In the genomic region with DNA sequence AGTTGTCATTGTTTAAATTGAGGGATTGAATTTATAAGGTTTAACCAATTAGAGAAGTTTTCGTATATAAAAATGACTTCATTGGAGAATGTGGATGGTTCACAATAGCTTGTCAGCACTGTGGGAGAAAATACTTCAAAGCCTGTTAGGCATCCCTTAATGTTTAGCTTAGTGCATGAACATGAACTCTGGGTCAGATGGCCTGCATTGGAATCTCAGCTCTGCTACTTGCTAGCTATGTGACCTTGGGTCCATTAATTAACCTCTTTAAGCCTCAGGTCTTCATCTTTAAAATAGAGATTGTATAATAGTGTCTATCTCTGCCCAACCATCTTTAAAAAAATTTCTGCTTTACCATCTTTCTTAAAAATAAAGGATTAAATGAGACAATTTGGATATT, we compare ENCODE assay signal across 7 cellular contexts.
"Had no signal": no experiment of that assay in that cellular context is flagged by ENCODE, and none has a peak within 500 bp of the region (broad histone marks: within the 10 kb centered on the region; RNA-seq: fewer than 3 reads in every experiment).

No MANE protein-coding gene starts in this region.

- FAIRE-seq: HTR-8/SVneo, K562 had no signal

- H3K27me3 Mint-ChIP-seq: IgD-negative memory B cell had no signal

- H3K9me3 Mint-ChIP-seq: IgD-negative memory B cell had no signal

- H3K4me3 Mint-ChIP-seq: IgD-negative memory B cell had no signal

- H3K27ac ChIP-seq: HL-60 had no signal

- H3K4me3 ChIP-seq: K562 had no signal

- DNase-seq: IMR-90, KBM-7, KG1 had no signal

- ATAC-seq: K562 had no signal
